9 cellular contexts compared by ENCODE assay signal in the genomic region with DNA sequence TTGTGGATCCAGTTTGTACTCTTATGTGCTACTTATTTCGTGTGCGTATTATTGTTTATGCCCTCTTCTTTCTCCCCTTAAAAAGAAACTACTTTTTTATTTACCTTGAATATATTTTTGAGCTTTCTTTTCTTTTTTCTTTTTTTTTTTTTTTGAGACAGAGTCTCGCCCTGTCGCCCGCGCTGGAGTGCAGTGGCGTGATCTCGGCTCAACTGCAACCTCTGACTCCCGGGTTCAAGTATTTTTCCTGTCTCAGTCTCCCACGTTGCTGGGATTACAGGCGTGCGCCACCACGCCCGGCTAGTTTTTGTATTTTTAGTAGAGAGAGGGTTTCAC. TPM values are rescaled to one million over a fixed set of nuclear protein-coding genes. Genes with fewer than 3 reads are reported as not detected.
DNase-seq lines count a peak whose midpoint lies in the region; ATAC-seq and TF ChIP-seq lines count a peak whose summit lies in the region.
"Had no signal": no experiment of that assay in that cellular context is flagged by ENCODE, and none has a peak within 500 bp of the region (broad histone marks: within the 10 kb centered on the region; RNA-seq: fewer than 3 reads in every experiment).

No MANE protein-coding gene starts in this region.

- peak overlapping the region; percentile 95 to 100 (median 98) for H3K4me3 Mint-ChIP-seq in IgD-negative memory B cell
- peak overlapping the region; percentile 91 to 99 (median 97) for H3K4me3 Mint-ChIP-seq in naive thymus-derived CD4-positive, alpha-beta T cell

- TF ChIP-seq POLR2A in lower leg skin (IDR thresholded peaks at IDR 0.05), result no peak

- no peaks in the 10 kb centered on the region for H3K9me3 ChIP-seq in naive thymus-derived CD4-positive, alpha-beta T cell (ENCODE audit: control insufficient read depth in 2 of 3, low read length in 3 of 3)

- WGBS in lower leg skin, 2 donors, result 61 to 63% methylated on average over 14 of the region's 14 CpGs

- H3K4me3 ChIP-seq in AG04449 (ENCODE audit: low read depth, low read length), result peak overlapping the region; percentile 93
- peak overlapping the region; percentile 74 for H3K4me3 ChIP-seq in choroid plexus epithelial cell (ENCODE audit: low read depth, low read length)
- peak overlapping the region; percentile 88 for H3K4me3 ChIP-seq in naive thymus-derived CD4-positive, alpha-beta T cell (ENCODE audit: low read length)
- H3K4me3 ChIP-seq in lower leg skin (ENCODE audit: low read depth, poor library complexity, severe bottlenecking), result no peak overlapping the region

- ATAC-seq in naive thymus-derived CD4-positive, alpha-beta T cell, result no peak
- ATAC-seq in HG03378 (IDR thresholded peaks at IDR 0.05; ENCODE audit: unreplicated experiment), result no peak
- ATAC-seq in GM21447 (IDR thresholded peaks at IDR 0.05; ENCODE audit: unreplicated experiment), result no peak

- TF ChIP-seq CTCF in AG04449 (IDR thresholded peaks at IDR 0.05; ENCODE audit: insufficient read depth, low read length, missing control alignments) (no peak), choroid plexus epithelial cell (conservative IDR thresholded peaks at IDR 0.05; ENCODE audit: low read depth, low read length) (no peak), lower leg skin (IDR thresholded peaks at IDR 0.05) (no peak)

- peak overlapping the region; percentile 96 for H3K27ac ChIP-seq in naive thymus-derived CD4-positive, alpha-beta T cell (ENCODE audit: low read depth, low read length)

- H3K27me3 ChIP-seq in naive thymus-derived CD4-positive, alpha-beta T cell (ENCODE audit: control insufficient read depth in 2 of 2, insufficient read depth in 2 of 2, low read length in 2 of 2), result no peaks in the 10 kb centered on the region

- CTCF ChIA-PET in AG04449 (lab: Yijun Ruan, JAX), result interaction anchor here (1.2 kb wide), 1 partner anchor 96 kb away, joined by 4 read pairs; no protein-coding TSS in a partner anchor
- CTCF ChIA-PET in naive thymus-derived CD4-positive, alpha-beta T cell (lab: Charles Lee), result interaction anchor here (1.1 to 1.6 kb wide), 3 partner anchors 22 to 93 kb away, joined by 3 to 5 read pairs (median 3); a partner anchor contains a TSS

- no peaks in the 10 kb centered on the region for H3K9me3 Mint-ChIP-seq in IgD-negative memory B cell
- H3K9me3 Mint-ChIP-seq in naive thymus-derived CD4-positive, alpha-beta T cell, result peaks cover 0 to 2% (median 0%) of the 10 kb centered on the region in 11 donors

- peaks cover 38 to 52% (median 49%) of the 10 kb centered on the region in 3 donors for H3K4me1 Mint-ChIP-seq in IgD-negative memory B cell
- H3K4me1 Mint-ChIP-seq in naive thymus-derived CD4-positive, alpha-beta T cell, result peaks cover 49 to 71% (median 62%) of the 10 kb centered on the region in 7 donors

- H3K4me1 ChIP-seq in naive thymus-derived CD4-positive, alpha-beta T cell (ENCODE audit: control insufficient read depth in 2 of 2, insufficient read depth in 2 of 2, low read length in 2 of 2), result peaks cover 33 to 44% of the 10 kb centered on the region in 2 donors

- H3K36me3 ChIP-seq in naive thymus-derived CD4-positive, alpha-beta T cell (ENCODE audit: control insufficient read depth in 2 of 3, insufficient read depth in 3 of 3, low read length in 3 of 3), result peaks cover 0 to 11% (median 0%) of the 10 kb centered on the region in 3 experiments

- no peaks in the 10 kb centered on the region for H3K27me3 Mint-ChIP-seq in IgD-negative memory B cell
- H3K27me3 Mint-ChIP-seq in naive thymus-derived CD4-positive, alpha-beta T cell, result no peaks in the 10 kb centered on the region

- intact Hi-C loops in naive thymus-derived CD4-positive, alpha-beta T cell (cut with micrococcal nuclease), result loop anchor here (1.0 to 10.0 kb wide), 6 partner anchors 22 to 1250 kb away; a partner anchor contains a TSS
- intact Hi-C loops in lower leg skin (cut with DNase I; ENCODE audit: low total_unique reads), result no loop called here

- H3K27ac Mint-ChIP-seq in IgD-negative memory B cell, result peak overlapping the region in 2 of 3 donors; percentile 98
- peak overlapping the region; percentile 17 to 100 (median 99) for H3K27ac Mint-ChIP-seq in naive thymus-derived CD4-positive, alpha-beta T cell

- no peaks in the 10 kb centered on the region for H3K36me3 Mint-ChIP-seq in IgD-negative memory B cell
- peaks cover 0 to 15% (median 0%) of the 10 kb centered on the region in 5 donors for H3K36me3 Mint-ChIP-seq in naive thymus-derived CD4-positive, alpha-beta T cell

- DNase-seq in AG04449 (ENCODE audit: low read depth, low spot score), result no peak
- DNase-seq in choroid plexus epithelial cell (ENCODE audit: low read depth), result no peak
- no peak for DNase-seq in naive thymus-derived CD4-positive, alpha-beta T cell
- no peak for DNase-seq in lower leg skin (ENCODE audit: low spot score in 2 of 2)
- DNase-seq in RKO (ENCODE audit: low spot score), result no peak

- POLR2A ChIA-PET in AG04449 (lab: Yijun Ruan, JAX), result interaction anchor here (0.6 to 2.7 kb wide), 3 partner anchors 22 to 399 kb away, joined by 3 to 14 read pairs (median 3); a partner anchor contains a TSS
- POLR2A ChIA-PET in naive thymus-derived CD4-positive, alpha-beta T cell (lab: Charles Lee), result interaction anchor here (0.7 to 2.1 kb wide), 2 partner anchors 23 to 241 kb away, joined by 3 to 25 read pairs; a partner anchor contains a TSS

RNA-seq across cellular contexts. Expression of a gene that starts 1.5 kb away (rescaled TPM):
- polyA plus RNA-seq in IgD-negative memory B cell, result 50.7 TPM
- total RNA-seq in naive thymus-derived CD4-positive, alpha-beta T cell, result 10 to 100 TPM; 30.3 to 50.2 (median 46.8) TPM
- 10 to 100 TPM; 45.0 to 53.7 TPM for polyA plus RNA-seq in naive thymus-derived CD4-positive, alpha-beta T cell
- total RNA-seq in lower leg skin, result 10 to 100 TPM; 12.7 to 21.3 (median 14.1) TPM

RNA-seq across cellular contexts. Expression of a gene that starts 21.9 kb away (rescaled TPM):
- 1,214 TPM for polyA plus RNA-seq in IgD-negative memory B cell
- total RNA-seq in naive thymus-derived CD4-positive, alpha-beta T cell, result 1,000 to 10,000 TPM; 1,411 to 1,898 (median 1,693) TPM
- 1,000 to 10,000 TPM; 1,357 to 1,450 TPM for polyA plus RNA-seq in naive thymus-derived CD4-positive, alpha-beta T cell
- 1,000 to 10,000 TPM in 3 of 4 donors, 100 to 1,000 TPM in 1; 789 to 1,137 (median 1,095) TPM for total RNA-seq in lower leg skin

RNA-seq across cellular contexts. Expression of a gene that starts 55.1 kb away (rescaled TPM):
- not detected for polyA plus RNA-seq in IgD-negative memory B cell
- 10 to 100 TPM in 1 of 5 experiments, 1 to 10 TPM in 1, under 1 TPM in 1, not detected in 2; 0.43 to 10.7 (median 1.3) TPM for total RNA-seq in naive thymus-derived CD4-positive, alpha-beta T cell
- not detected for polyA plus RNA-seq in naive thymus-derived CD4-positive, alpha-beta T cell
- not detected for total RNA-seq in lower leg skin
- total RNA-seq: HT-29 had no signal
